26 cellular contexts compared by ENCODE assay signal in the genomic region with DNA sequence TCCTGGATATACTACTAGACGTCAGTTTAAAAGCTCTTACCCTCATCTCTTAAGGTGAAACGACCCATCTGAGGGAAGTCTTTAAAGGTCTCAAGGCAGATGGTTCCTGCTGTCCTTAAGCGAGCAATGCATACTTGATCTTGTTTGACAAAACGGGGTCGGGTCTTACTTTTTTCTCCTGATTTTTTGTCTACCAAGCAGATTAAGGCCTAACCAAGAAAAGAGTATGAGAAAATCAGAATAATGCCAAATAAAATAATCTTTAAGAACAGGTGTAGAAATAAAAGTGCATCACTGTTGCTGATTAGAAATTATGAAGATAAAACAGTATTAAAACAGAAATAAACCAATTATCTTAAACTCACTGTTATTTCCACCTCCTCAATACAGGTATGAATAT.
"Had no signal": no experiment of that assay in that cellular context is flagged by ENCODE, and none has a peak within 500 bp of the region (broad histone marks: within the 10 kb centered on the region; RNA-seq: fewer than 3 reads in every experiment).

No MANE protein-coding gene starts in this region.

- H3K36me3 ChIP-seq: uterus had no signal

- H3K4me3 Mint-ChIP-seq: activated CD4-positive, alpha-beta memory T cell treated with anti-CD3 and anti-CD28 coated beads for 36 hours; activated CD4-positive, alpha-beta T cell treated with anti-CD3 and anti-CD28 coated beads, Interleukin-2, amount 10 ng/mL, durations not matched to agents 24 days and 14 days; activated naive CD4-positive, alpha-beta T cell treated with anti-CD3 and anti-CD28 coated beads, Interleukin-2, amount 50 U/mL, for 24 hours; nephron; stimulated activated memory B cell treated with anti-CD40 and anti-IgM and Interleukin-4, amounts not matched to agents 10 μg/mL and 1 μg/mL and 100 μg/mL, for 72 hours; stimulated activated naive CD8-positive, alpha-beta T cell treated with anti-CD3 and anti-CD28 coated beads, Interleukin-15, amount 100 ng/mL, for 72 hours; type B pancreatic cell had no signal

- H3K9me3 ChIP-seq: lower lobe of right lung, neutrophil, sigmoid colon, uterus had no signal

- H3K9me3 Mint-ChIP-seq: activated CD4-positive, alpha-beta memory T cell treated with anti-CD3 and anti-CD28 coated beads for 36 hours; activated CD4-positive, alpha-beta T cell treated with anti-CD3 and anti-CD28 coated beads, Interleukin-2, amount 10 ng/mL, durations not matched to agents 24 days and 14 days; activated naive CD4-positive, alpha-beta T cell treated with anti-CD3 and anti-CD28 coated beads, Interleukin-2, amount 50 U/mL, for 24 hours; nephron; stimulated activated memory B cell treated with anti-CD40 and anti-IgM and Interleukin-4, amounts not matched to agents 10 μg/mL and 1 μg/mL and 100 μg/mL, for 72 hours; stimulated activated naive CD8-positive, alpha-beta T cell treated with anti-CD3 and anti-CD28 coated beads, Interleukin-15, amount 100 ng/mL, for 72 hours; type B pancreatic cell had no signal

- DNase-seq: activated CD4-positive, alpha-beta memory T cell treated with anti-CD3 and anti-CD28 coated beads for 36 hours; activated CD4-positive, alpha-beta T cell treated with anti-CD3 and anti-CD28 coated beads, Interleukin-2, amount 10 ng/mL, durations not matched to agents 24 days and 14 days; activated CD4-positive, CD25-positive, alpha-beta regulatory T cell treated with anti-CD3 and anti-CD28 coated beads, Interleukin-2, amount 50 U/mL, for 72 hours; activated gamma-delta T cell; anterior cingulate cortex; cerebellar nuclear complex; dorsolateral prefrontal cortex; effector memory CD4-positive, alpha-beta T cell; kidney glomerular epithelial cell; lower lobe of right lung; sigmoid colon; small intestine; stimulated activated CD4-positive, alpha-beta T cell treated with anti-CD3 and anti-CD28 coated beads, Interleukin-4, amount 100 ng/mL, for 24 hours; stimulated activated naive CD8-positive, alpha-beta T cell treated with anti-CD3 and anti-CD28 coated beads, Interleukin-15, amount 100 ng/mL, for 72 hours; substantia nigra; T-helper 2 cell; uterus had no signal

- H3K27ac ChIP-seq: coronary artery, dorsolateral prefrontal cortex, lower lobe of right lung, neutrophil, sigmoid colon, uterus had no signal

- H3K4me1 Mint-ChIP-seq: nephron; stimulated activated memory B cell treated with anti-CD40 and anti-IgM and Interleukin-4, amounts not matched to agents 10 μg/mL and 1 μg/mL and 100 μg/mL, for 72 hours had no signal

- H3K27ac Mint-ChIP-seq: activated CD4-positive, alpha-beta memory T cell treated with anti-CD3 and anti-CD28 coated beads for 36 hours; activated CD4-positive, alpha-beta T cell treated with anti-CD3 and anti-CD28 coated beads, Interleukin-2, amount 10 ng/mL, durations not matched to agents 24 days and 14 days; activated naive CD4-positive, alpha-beta T cell treated with anti-CD3 and anti-CD28 coated beads, Interleukin-2, amount 50 U/mL, for 24 hours; nephron; stimulated activated memory B cell treated with anti-CD40 and anti-IgM and Interleukin-4, amounts not matched to agents 10 μg/mL and 1 μg/mL and 100 μg/mL, for 72 hours; type B pancreatic cell had no signal

- ATAC-seq: left lobe of liver; lower lobe of right lung; stimulated activated memory B cell treated with anti-CD40 and anti-IgM and Interleukin-4, amounts not matched to agents 10 μg/mL and 1 μg/mL and 100 μg/mL, for 72 hours; stimulated activated naive CD8-positive, alpha-beta T cell treated with anti-CD3 and anti-CD28 coated beads, Interleukin-15, amount 100 ng/mL, for 72 hours had no signal

- H3K27me3 Mint-ChIP-seq: activated CD4-positive, alpha-beta memory T cell treated with anti-CD3 and anti-CD28 coated beads for 36 hours; activated CD4-positive, alpha-beta T cell treated with anti-CD3 and anti-CD28 coated beads, Interleukin-2, amount 10 ng/mL, durations not matched to agents 24 days and 14 days; activated naive CD4-positive, alpha-beta T cell treated with anti-CD3 and anti-CD28 coated beads, Interleukin-2, amount 50 U/mL, for 24 hours; stimulated activated memory B cell treated with anti-CD40 and anti-IgM and Interleukin-4, amounts not matched to agents 10 μg/mL and 1 μg/mL and 100 μg/mL, for 72 hours; stimulated activated naive CD8-positive, alpha-beta T cell treated with anti-CD3 and anti-CD28 coated beads, Interleukin-15, amount 100 ng/mL, for 72 hours; type B pancreatic cell had no signal

- H3K27me3 ChIP-seq: dorsolateral prefrontal cortex, neutrophil, sigmoid colon, uterus had no signal

- FAIRE-seq: bronchial epithelial cell, frontal cortex, small intestine had no signal

- H3K4me3 ChIP-seq: coronary artery, dorsolateral prefrontal cortex, lower lobe of right lung, sigmoid colon, uterus had no signal

- H3K4me1 ChIP-seq: uterus had no signal
